Comparison of ENCODE assay signal across 11 cellular contexts in the genomic region with DNA sequence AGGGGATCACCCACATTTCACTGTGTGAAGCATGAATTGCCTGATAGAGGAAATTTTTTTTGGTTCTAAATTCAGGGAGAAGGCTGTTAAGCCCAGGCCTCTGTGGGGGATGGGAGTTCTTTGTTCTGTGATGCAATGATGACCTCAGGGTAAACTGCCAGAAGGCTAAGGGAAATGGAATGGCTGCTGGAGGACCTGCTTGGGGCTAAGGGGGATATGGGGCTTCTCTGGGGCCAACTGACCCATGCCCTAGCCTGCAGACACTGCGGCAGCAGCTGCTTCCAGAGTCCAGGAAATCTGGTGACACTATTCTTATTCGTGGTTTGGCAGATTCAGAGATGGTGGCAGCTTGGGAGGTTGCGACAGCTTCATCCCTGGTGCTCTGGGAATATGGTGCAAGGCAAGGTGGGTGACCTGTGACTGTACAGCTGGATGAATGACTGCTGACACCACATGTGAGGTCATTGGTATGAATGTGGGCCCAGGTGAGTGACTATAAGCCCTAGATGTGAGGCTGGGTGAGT. TPM values are rescaled to one million over a fixed set of nuclear protein-coding genes. Genes with fewer than 3 reads are reported as not detected.
A peak's percentile ranks its signal among the peaks of the same experiment; 100 is the strongest.
DNase-seq lines count a peak whose midpoint lies in the region; ATAC-seq and TF ChIP-seq lines count a peak whose summit lies in the region.
"Had no signal": no experiment of that assay in that cellular context is flagged by ENCODE, and none has a peak within 500 bp of the region (broad histone marks: within the 10 kb centered on the region; RNA-seq: fewer than 3 reads in every experiment).

No MANE protein-coding gene starts in this region.

- H3K36me3 Mint-ChIP-seq in chondrocyte (ENCODE audit: low read depth), result peaks cover 18% of the 10 kb centered on the region

- peak overlapping the region; percentile 32 for H3K27ac Mint-ChIP-seq in chondrocyte (ENCODE audit: unreplicated experiment)

- H3K27me3 Mint-ChIP-seq in chondrocyte (ENCODE audit: low read depth), result no peaks in the 10 kb centered on the region

- DNase-seq in GM23248, result peak; percentile 57
- DNase-seq in NCI-H226, result peak; percentile 53
- DNase-seq in chondrocyte (ENCODE audit: low spot score), result no peak
- DNase-seq in myocyte (ENCODE audit: low read depth), result peak; percentile 70
- DNase-seq in NCI-H2171 treated with DMSO at 0.1 percent for 48 hours (lab: John Stamatoyannopoulos, UW), result no peak
- DNase-seq: activated T-cell treated with anti-CD3 and anti-CD28 coated beads for 4 hours, kidney, NCI-H187 treated with DMSO at 0.1 percent for 48 hours had no signal

- H3K4me1 Mint-ChIP-seq in chondrocyte (ENCODE audit: low read depth), result peaks cover 13% of the 10 kb centered on the region

- no peaks in the 10 kb centered on the region for H3K79me2 ChIP-seq in GM23248 (ENCODE audit: insufficient read depth)

- no peak overlapping the region for H2AFZ ChIP-seq in GM23248

- H3K36me3 ChIP-seq in GM23248 (ENCODE audit: low read depth), result no peaks in the 10 kb centered on the region

- H3K4me2 ChIP-seq in GM23248 (ENCODE audit: unreplicated experiment), result no peak overlapping the region

- 0 out of 2 replicates have a peak, but pooled peaks cover 9% of the 10 kb centered on the region for H3F3A ChIP-seq in GM23248 (ENCODE audit: insufficient read depth)

- no peaks in the 10 kb centered on the region for H4K20me1 ChIP-seq in GM23248 (ENCODE audit: insufficient read depth)

- H3K9me3 Mint-ChIP-seq in chondrocyte (ENCODE audit: low read depth), result no peaks in the 10 kb centered on the region

- 76 to 80% methylated on average over 3 of the region's 3 CpGs for WGBS in GM23248 (ENCODE audit: low coverage in 1 of 2, low lambda C conversion rate in 2 of 2, missing lambda C conversion rate in 2 of 2), 2 experiments

- H3K9me3 ChIP-seq in GM23248 (ENCODE audit: low read depth), result no peaks in the 10 kb centered on the region

- peak overlapping the region; percentile 27 for H3K27ac ChIP-seq in GM23248

- no peak overlapping the region for H3K9ac ChIP-seq in GM23248

- no peaks in the 10 kb centered on the region for H3K27me3 ChIP-seq in GM23248 (replicated peaks; ENCODE audit: insufficient read depth)

- ATAC-seq in HG03045 (IDR thresholded peaks at IDR 0.05; ENCODE audit: unreplicated experiment) (no peak), HG02981 (IDR thresholded peaks at IDR 0.05; ENCODE audit: unreplicated experiment) (no peak), GM18861 (IDR thresholded peaks at IDR 0.05; ENCODE audit: unreplicated experiment) (no peak)

- no peaks in the 10 kb centered on the region for H3K9me2 ChIP-seq in GM23248 (ENCODE audit: insufficient read depth)

- TF ChIP-seq CTCF in chondrocyte (IDR thresholded peaks at IDR 0.05), result no peak

- in situ Hi-C loops in GM23248 (cut with MboI), result no loop called here

- no peak overlapping the region for H3K4me3 Mint-ChIP-seq in chondrocyte (ENCODE audit: unreplicated experiment)

- H3K4me3 ChIP-seq in GM23248, result no peak overlapping the region

- peaks cover 7% of the 10 kb centered on the region; the same call in 1 of the 2 replicates for H3K4me1 ChIP-seq in GM23248 (ENCODE audit: insufficient read depth)

RNA-seq across cellular contexts. Expression of a gene that starts 30.3 kb away (rescaled TPM):
- total RNA-seq in GM23248 (2014; rRNA removed; shearing (Covaris generic)), result 295 and 329 TPM in 2 replicates
- 252 and 255 TPM in 2 replicates for polyA plus RNA-seq in GM23248 (2016; fragmentation: Nextera tagmentation; extraction: Ambion mirVana)
- total RNA-seq in chondrocyte (247 to 360 TPM (median 254 TPM) in 3 replicates), myocyte (338 and 383 TPM in 2 replicates)
- 374 TPM for polyA plus RNA-seq in myocyte (2012)

RNA-seq across cellular contexts. Expression of a gene that starts 37.6 kb away (rescaled TPM):
- total RNA-seq in GM23248 (2014; rRNA removed; shearing (Covaris generic)), result 11.5 and 20.0 TPM in 2 replicates
- polyA plus RNA-seq in GM23248 (2016; fragmentation: Nextera tagmentation; extraction: Ambion mirVana), result 15.3 and 15.8 TPM in 2 replicates
- total RNA-seq in chondrocyte (14.9 to 35.2 TPM (median 16.0 TPM) in 3 replicates), myocyte (6.1 and 8.7 TPM in 2 replicates)
- 11.5 TPM for polyA plus RNA-seq in myocyte (2012)

RNA-seq across cellular contexts. Expression of a gene that starts 52.6 kb away (rescaled TPM):
- 13.4 and 24.2 TPM in 2 replicates for total RNA-seq in GM23248 (2014; rRNA removed; shearing (Covaris generic))
- polyA plus RNA-seq in GM23248 (2016; fragmentation: Nextera tagmentation; extraction: Ambion mirVana), result 10.7 and 10.9 TPM in 2 replicates
- total RNA-seq in chondrocyte (10.2 to 17.4 TPM (median 15.2 TPM) in 3 replicates), myocyte (71.7 and 74.5 TPM in 2 replicates)
- polyA plus RNA-seq in myocyte (2012), result 57.0 TPM

RNA-seq across cellular contexts. Expression of a gene that starts 54.2 kb away (rescaled TPM):
- total RNA-seq in GM23248 (2014; rRNA removed; shearing (Covaris generic)), result 16.4 and 17.4 TPM in 2 replicates
- 18.6 and 19.5 TPM in 2 replicates for polyA plus RNA-seq in GM23248 (2016; fragmentation: Nextera tagmentation; extraction: Ambion mirVana)
- total RNA-seq in chondrocyte (25.7 to 35.3 TPM (median 26.2 TPM) in 3 replicates), myocyte (17.3 and 17.6 TPM in 2 replicates)
- polyA plus RNA-seq in myocyte (2012), result 24.1 TPM

Comparison
In these comparisons a context has a peak if more than half of its experiments do, and no peak if none do; other contexts are left out.
1. DNase-seq: peak in GM23248 (single experiment), NCI-H226 (single experiment) and myocyte (single experiment); none in chondrocyte (single experiment) and NCI-H2171 treated with DMSO at 0.1 percent for 48 hours (single experiment).